22 cellular contexts compared by ENCODE assay signal in genomic region chr15:95254263-95254662, GRCh38.
A peak's percentile ranks its signal among the peaks of the same experiment; 100 is the strongest.
DNase-seq lines count a peak whose midpoint lies in the region; ATAC-seq, FAIRE-seq and TF ChIP-seq lines count a peak whose summit lies in the region.
"Had no signal": no experiment of that assay in that cellular context is flagged by ENCODE, and none has a peak within 500 bp of the region (broad histone marks: within the 10 kb centered on the region; RNA-seq: fewer than 3 reads in every experiment).

No MANE protein-coding gene starts in this region.

- peaks cover 0 to 9% (median 4%) of the 10 kb centered on the region in 4 donors for H3K4me1 ChIP-seq in liver (ENCODE audit: control insufficient read depth in 4 of 4, insufficient read depth in 4 of 4, low read length in 3 of 4)
- H3K4me1 ChIP-seq in HepG2 (ENCODE audit: insufficient read depth, low read length): no peaks in the 10 kb centered on the region
- H3K4me1 ChIP-seq: Peyer's patch, SJCRH30 had no signal

- H3K36me3 Mint-ChIP-seq in nephron (ENCODE audit: low read depth): peaks cover 7% of the 10 kb centered on the region
- H3K36me3 Mint-ChIP-seq: CD14-positive monocyte had no signal

- WGBS in liver: 5% methylated on average over 3 of the region's 3 CpGs
- WGBS in HepG2 (ENCODE audit: low lambda C conversion rate): 4% methylated on average over 3 of the region's 3 CpGs

- H3K27ac ChIP-seq in liver (ENCODE audit: low read depth in 1 of 2, low read length in 2 of 2) (no peak overlapping the region), HepG2 (ENCODE audit: extremely low read length, insufficient read depth, low read length) (no peak overlapping the region)
- H3K27ac ChIP-seq: SJCRH30 had no signal

- intact Hi-C loops in HepG2 (cut with micrococcal nuclease; ENCODE audit: unreplicated experiment): no loop called here

- CTCF ChIA-PET in HepG2 (lab: Yijun Ruan, JAX; ENCODE audit: low intra/inter-chr PET ratio, low total read pairs): no interaction called here

- H3K27me3 Mint-ChIP-seq in nephron (ENCODE audit: low read depth): no peaks in the 10 kb centered on the region
- H3K27me3 Mint-ChIP-seq: B cell had no signal

- H3K4me3 ChIP-seq in liver (ENCODE audit: low read depth in 1 of 3, low read length in 3 of 3): no peak overlapping the region
- no peak overlapping the region for H3K4me3 ChIP-seq in HepG2 (replicated peaks in 1 of 3; ENCODE audit: insufficient read depth in 1 of 3, low read depth in 2 of 3, low read length in 3 of 3)
- H3K4me3 ChIP-seq in fibroblast of pulmonary artery (replicated peaks; ENCODE audit: low read depth, low read length): no peak overlapping the region
- H3K4me3 ChIP-seq: Peyer's patch, SJCRH30 had no signal

- BruUV-seq in HepG2 (replicated peaks; lab: Mats Ljungman, UMichigan): no TSS peak

- TF ChIP-seq RAD21 in liver (IDR thresholded peaks at IDR 0.05) (peak; percentile 9 to 49), HepG2 (CRISPR knock-in tag; IDR thresholded peaks at IDR 0.05) (no peak)

- H3K9me3 ChIP-seq in liver (ENCODE audit: control insufficient read depth in 4 of 4, low read length in 3 of 4) (no peaks in the 10 kb centered on the region), HepG2 (ENCODE audit: low read length) (peaks cover 14% of the 10 kb centered on the region)
- H3K9me3 ChIP-seq: Peyer's patch, SJCRH30 had no signal

- peaks cover 3% of the 10 kb centered on the region for H3K9me3 Mint-ChIP-seq in nephron

- no peak for ATAC-seq in HepG2

- POLR2A ChIA-PET in HepG2 (lab: Yijun Ruan, JAX): no interaction called here

- H3K79me2 ChIP-seq in HepG2 (ENCODE audit: insufficient read depth, low read length): no peaks in the 10 kb centered on the region

- peaks cover 6% of the 10 kb centered on the region for H3K4me1 Mint-ChIP-seq in nephron
- H3K4me1 Mint-ChIP-seq: B cell, CD14-positive monocyte had no signal

- no peak overlapping the region for H3K9ac ChIP-seq in liver (ENCODE audit: low read depth in 1 of 2, low read length in 2 of 2)
- H3K9ac ChIP-seq in HepG2 (ENCODE audit: insufficient read depth, low read depth, low read length): no peak overlapping the region

- no peak for DNase-seq in HepG2 (ENCODE audit: low spot score)
- DNase-seq in fibroblast of pulmonary artery (ENCODE audit: low read depth): peak; percentile 50
- DNase-seq in effector CD8-positive, alpha-beta T cell (lab: John Stamatoyannopoulos, UW): no peak
- no peak for DNase-seq in GM20000 (ENCODE audit: low spot score)
- DNase-seq in stimulated activated CD4-positive, alpha-beta T cell treated with anti-CD3 and anti-CD28 coated beads, Interleukin-12 subunit alpha, Interleukin-12 subunit beta, amount 100 ng/mL, for 4 hours: no peak
- DNase-seq: DMS53, GF-D8, H7, KBM-7, MM.1S, NCI-H1048, NCI-H1417 treated with DMSO at 0.1 percent for 48 hours, NCI-H187, NCI-H446, NCI-H526, Peyer's patch, SJCRH30 had no signal

- no peak overlapping the region for H2AFZ ChIP-seq in HepG2 (ENCODE audit: low read length)

- no peaks in the 10 kb centered on the region for H4K20me1 ChIP-seq in HepG2 (ENCODE audit: insufficient read depth, low read length)

- no peak for TF ChIP-seq CTCF in liver (IDR thresholded peaks at IDR 0.05; ENCODE audit: low read depth, low read length, missing input control)
- TF ChIP-seq CTCF in HepG2 (CRISPR knock-in tag; IDR thresholded peaks at IDR 0.05): no peak
- no peak for TF ChIP-seq CTCF in fibroblast of pulmonary artery (IDR thresholded peaks at IDR 0.05; ENCODE audit: low read length, missing control alignments)
- TF ChIP-seq CTCF in nephron (IDR thresholded peaks at IDR 0.05; ENCODE audit: unreplicated experiment in 3 of 3): no peak
- no peak for TF ChIP-seq CTCF in GM20000 (IDR thresholded peaks at IDR 0.05; ENCODE audit: extremely low read depth, missing control alignments)

- H3K4me3 Mint-ChIP-seq in nephron: no peak overlapping the region
- H3K4me3 Mint-ChIP-seq: B cell, CD14-positive monocyte had no signal

- in situ Hi-C loops in HepG2 (cut with HindIII; ENCODE audit: extremely low pct_ligation_motif_present, low pct_unique_long_range_greater_than_20kb): loop anchor here (25.0 kb wide), 1 partner anchor 1083 kb away; the partner anchor contains the start of gene NR2F2

- no peak for FAIRE-seq in HepG2 (lab: Jason Lieb, UNC)
- FAIRE-seq: D721Med had no signal

- H3K27ac Mint-ChIP-seq in nephron: peak overlapping the region; percentile 19 to 35 (median 32)
- H3K27ac Mint-ChIP-seq: B cell, CD14-positive monocyte had no signal

- H3K4me2 ChIP-seq in HepG2 (ENCODE audit: low read depth, low read length): no peak overlapping the region

- H3K27me3 ChIP-seq in liver (ENCODE audit: control insufficient read depth in 4 of 4, insufficient read depth in 4 of 4, low read length in 3 of 4) (peaks cover 0 to 3% (median 0%) of the 10 kb centered on the region in 4 donors), HepG2 (ENCODE audit: control insufficient read depth in 1 of 2, insufficient read depth in 2 of 2, low read length in 2 of 2) (no peaks in the 10 kb centered on the region)
- H3K27me3 ChIP-seq: Peyer's patch, SJCRH30 had no signal

- TF ChIP-seq EP300 in HepG2 (IDR thresholded peaks at IDR 0.05; ENCODE audit: low read depth in 2 of 2, low read length in 2 of 2): no peak
- no peak for TF ChIP-seq EP300 in HepG2 (CRISPR knock-in tag; IDR thresholded peaks at IDR 0.05; ENCODE audit: borderline replicate concordance)

- no peaks in the 10 kb centered on the region for H3K36me3 ChIP-seq in liver (ENCODE audit: control insufficient read depth in 4 of 4, insufficient read depth in 3 of 4, low read depth in 1 of 4, low read length in 3 of 4)
- H3K36me3 ChIP-seq in HepG2 (replicated peaks in 1 of 2; ENCODE audit: control insufficient read depth in 1 of 2, insufficient read depth in 2 of 2, low read length in 2 of 2): no peaks in the 10 kb centered on the region
- H3K36me3 ChIP-seq: Peyer's patch, SJCRH30 had no signal

- TF ChIP-seq POLR2A in HepG2 (IDR thresholded peaks at IDR 0.05; ENCODE audit: insufficient read depth in 1 of 2, low read depth in 2 of 2, low read length in 2 of 2): no peak

TF ChIP-seq in liver, 16 proteins besides CTCF, POLR2A, EP300 and RAD21 (continues in another document):
- no peak for TF ChIP-seq JUND (IDR thresholded peaks at IDR 0.05)
- TF ChIP-seq FOXA2 (IDR thresholded peaks at IDR 0.05): no peak
- no peak for TF ChIP-seq YY1 (IDR thresholded peaks at IDR 0.05)
- peak; percentile 71 for TF ChIP-seq NR2F2 (IDR thresholded peaks at IDR 0.05)
- no peak for TF ChIP-seq ZBTB33 (IDR thresholded peaks at IDR 0.05)
- peak; percentile 55 for TF ChIP-seq SP1 (IDR thresholded peaks at IDR 0.05)
- no peak for TF ChIP-seq TAF1 (conservative IDR thresholded peaks at IDR 0.05)
- peak; percentile 44 to 47 for TF ChIP-seq RXRA (IDR thresholded peaks at IDR 0.05)
- no peak for TF ChIP-seq FOXA1 (IDR thresholded peaks at IDR 0.05)
- no peak for TF ChIP-seq HNF4G (IDR thresholded peaks at IDR 0.05)
- TF ChIP-seq HNF4A (conservative IDR thresholded peaks at IDR 0.05): peak in 1 of 2 donors; percentile 11

TF ChIP-seq in HepG2, 621 proteins besides CTCF, POLR2A, EP300 and RAD21 (continues in another document):
- TF ChIP-seq RAD51 (IDR thresholded peaks at IDR 0.05; ENCODE audit: borderline replicate concordance): no peak
- TF ChIP-seq FOXA1 (IDR thresholded peaks at IDR 0.05): no peak
- TF ChIP-seq FOXA1 (CRISPR knock-in tag; IDR thresholded peaks at IDR 0.05): no peak
- no peak for TF ChIP-seq ZNF513 (CRISPR knock-in tag; conservative IDR thresholded peaks at IDR 0.05)
- no peak for TF ChIP-seq ARNT2 (CRISPR knock-in tag; IDR thresholded peaks at IDR 0.05; ENCODE audit: low read depth)
- TF ChIP-seq SMC3 (IDR thresholded peaks at IDR 0.05; ENCODE audit: low read length): no peak
- TF ChIP-seq TFE3 (CRISPR knock-in tag; IDR thresholded peaks at IDR 0.05): no peak
- no peak for TF ChIP-seq ZSCAN12 (CRISPR knock-in tag; IDR thresholded peaks at IDR 0.05)
- TF ChIP-seq RCOR2 (CRISPR knock-in tag; IDR thresholded peaks at IDR 0.05): no peak
- TF ChIP-seq NBN (conservative IDR thresholded peaks at IDR 0.05): no peak
- no peak for TF ChIP-seq GFI1 (CRISPR knock-in tag; IDR thresholded peaks at IDR 0.05; ENCODE audit: borderline replicate concordance)
- TF ChIP-seq ZSCAN21 (CRISPR knock-in tag; IDR thresholded peaks at IDR 0.05; ENCODE audit: borderline replicate concordance): no peak
- no peak for TF ChIP-seq ZNF446 (CRISPR knock-in tag; IDR thresholded peaks at IDR 0.05)
- no peak for TF ChIP-seq NFE2 (CRISPR knock-in tag; IDR thresholded peaks at IDR 0.05)
- TF ChIP-seq HDAC2 (CRISPR knock-in tag; IDR thresholded peaks at IDR 0.05): no peak
- no peak for TF ChIP-seq NFYB (CRISPR knock-in tag; IDR thresholded peaks at IDR 0.05)
